Comparison of ENCODE assay signal across 20 cellular contexts in the genomic region with DNA sequence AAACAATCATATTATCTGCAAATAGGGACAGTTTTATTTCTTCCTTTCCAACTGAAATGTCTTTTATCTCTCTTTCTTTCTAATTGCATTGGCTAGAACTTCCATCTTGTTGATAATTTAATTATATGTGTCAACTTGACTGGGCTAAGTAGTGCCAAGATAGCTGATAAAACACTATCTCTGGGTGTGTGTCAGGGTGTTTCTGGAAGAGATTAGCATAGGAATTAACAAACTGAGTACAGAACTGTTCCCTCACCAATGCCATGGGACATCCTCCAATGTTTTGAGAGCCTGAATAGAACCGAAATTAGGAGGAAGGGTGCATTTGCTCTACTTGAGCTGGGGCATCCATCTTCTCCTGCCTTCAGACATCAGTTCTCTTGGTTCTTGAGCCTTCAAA.
"Had no signal": no experiment of that assay in that cellular context is flagged by ENCODE, and none has a peak within 500 bp of the region (broad histone marks: within the 10 kb centered on the region; RNA-seq: fewer than 3 reads in every experiment).

No MANE protein-coding gene starts in this region.

- H3K27me3 ChIP-seq: dorsolateral prefrontal cortex, left lung, sigmoid colon, testis, tibial artery, upper lobe of left lung had no signal

- ATAC-seq: left lung; lower lobe of right lung; mucosa of descending colon; natural killer cell treated with Interleukin-12 subunit alpha and Interleukin-12 subunit beta and Interleukin-15 and Interleukin-18, amount 100 ng/mL, for 72 hours; stimulated activated memory B cell treated with anti-CD40 and anti-IgM and Interleukin-4, amounts not matched to agents 10 μg/mL and 1 μg/mL and 100 μg/mL, for 72 hours; stimulated activated naive CD8-positive, alpha-beta T cell treated with anti-CD3 and anti-CD28 coated beads, Interleukin-15, Interleukin-2, amounts not matched to agents 100 U/mL and 50 U/mL, for 24 hours had no signal

- H3K27me3 Mint-ChIP-seq: naive B cell; natural killer cell treated with Interleukin-12 subunit alpha and Interleukin-12 subunit beta and Interleukin-15 and Interleukin-18, amount 100 ng/mL, for 72 hours; progenitor cell of endocrine pancreas; stimulated activated memory B cell treated with anti-CD40 and anti-IgM and Interleukin-4, amounts not matched to agents 10 μg/mL and 1 μg/mL and 100 μg/mL, for 72 hours had no signal

- DNase-seq: dorsolateral prefrontal cortex; effector CD4-positive, alpha-beta T cell; kidney; left lung; lower lobe of right lung; mucosa of descending colon; naive B cell; sigmoid colon; stimulated activated CD4-positive, alpha-beta T cell treated with anti-CD3 and anti-CD28 coated beads, Interleukin-4, amount 100 ng/mL, for 4 hours; stimulated activated naive CD8-positive, alpha-beta T cell treated with anti-CD3 and anti-CD28 coated beads, Interleukin-15, Interleukin-2, amounts not matched to agents 100 U/mL and 50 U/mL, for 24 hours; substantia nigra; testis; tibial artery; upper lobe of left lung had no signal

- H3K79me2 ChIP-seq: parathyroid adenoma had no signal

- H3K36me3 Mint-ChIP-seq: mesothelial cell of epicardium; naive B cell; natural killer cell treated with Interleukin-12 subunit alpha and Interleukin-12 subunit beta and Interleukin-15 and Interleukin-18, amount 100 ng/mL, for 72 hours; stimulated activated memory B cell treated with anti-CD40 and anti-IgM and Interleukin-4, amounts not matched to agents 10 μg/mL and 1 μg/mL and 100 μg/mL, for 72 hours had no signal

- H3K4me3 Mint-ChIP-seq: mesothelial cell of epicardium; natural killer cell treated with Interleukin-12 subunit alpha and Interleukin-12 subunit beta and Interleukin-15 and Interleukin-18, amount 100 ng/mL, for 72 hours; neural crest cell; stimulated activated memory B cell treated with anti-CD40 and anti-IgM and Interleukin-4, amounts not matched to agents 10 μg/mL and 1 μg/mL and 100 μg/mL, for 72 hours had no signal

- H3K4me3 ChIP-seq: dorsolateral prefrontal cortex, left lung, lower lobe of right lung, mucosa of descending colon, sigmoid colon, testis, tibial artery, upper lobe of left lung had no signal

- H3K9ac ChIP-seq: parathyroid adenoma had no signal

- H3K27ac Mint-ChIP-seq: mesothelial cell of epicardium; naive B cell; natural killer cell treated with Interleukin-12 subunit alpha and Interleukin-12 subunit beta and Interleukin-15 and Interleukin-18, amount 100 ng/mL, for 72 hours; progenitor cell of endocrine pancreas; stimulated activated memory B cell treated with anti-CD40 and anti-IgM and Interleukin-4, amounts not matched to agents 10 μg/mL and 1 μg/mL and 100 μg/mL, for 72 hours had no signal

- H3K4me1 ChIP-seq: left lung, lower lobe of right lung, parathyroid adenoma, sigmoid colon, testis, tibial artery, upper lobe of left lung had no signal

- H3K27ac ChIP-seq: dorsolateral prefrontal cortex, left lung, lower lobe of right lung, parathyroid adenoma, sigmoid colon, testis, tibial artery, upper lobe of left lung had no signal

- H3K9me3 Mint-ChIP-seq: mesothelial cell of epicardium; neural crest cell; stimulated activated memory B cell treated with anti-CD40 and anti-IgM and Interleukin-4, amounts not matched to agents 10 μg/mL and 1 μg/mL and 100 μg/mL, for 72 hours had no signal

- H3K36me3 ChIP-seq: left lung, lower lobe of right lung, sigmoid colon, tibial artery, upper lobe of left lung had no signal

- H3K9me3 ChIP-seq: left lung, lower lobe of right lung, mucosa of descending colon, sigmoid colon, testis, tibial artery, upper lobe of left lung had no signal

- H3K4me1 Mint-ChIP-seq: naive B cell; stimulated activated memory B cell treated with anti-CD40 and anti-IgM and Interleukin-4, amounts not matched to agents 10 μg/mL and 1 μg/mL and 100 μg/mL, for 72 hours had no signal
